ENCODE assay signal across 17 cellular contexts in the genomic region with DNA sequence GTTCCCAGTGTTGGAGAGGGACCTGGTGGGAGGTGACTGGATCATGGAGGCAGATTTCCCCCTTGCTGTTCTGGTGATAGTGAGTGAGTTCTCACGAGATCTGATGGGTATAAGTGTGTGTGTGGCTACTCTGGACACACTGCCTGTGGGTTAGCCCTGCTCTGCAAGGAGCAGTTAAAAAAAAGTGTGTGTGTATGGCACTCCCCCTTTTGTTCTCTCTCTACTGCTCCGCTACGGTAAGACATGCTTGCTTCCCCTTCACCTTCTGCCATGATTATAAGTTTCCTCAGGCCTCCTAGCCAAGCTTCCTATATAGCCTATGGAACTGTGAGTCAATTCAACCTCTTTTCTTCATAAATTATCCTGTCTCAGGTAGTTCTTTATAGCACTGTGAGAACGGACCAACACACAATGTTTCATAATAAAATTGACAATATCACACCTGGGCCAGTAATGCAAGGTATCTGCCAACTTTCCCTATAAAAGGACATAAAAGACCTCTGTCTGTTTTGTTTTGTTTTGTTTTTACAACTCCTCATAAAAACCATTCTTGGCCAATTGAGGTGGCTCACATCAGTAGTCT. TPM values are rescaled to one million over a fixed set of nuclear protein-coding genes. Genes with fewer than 3 reads are reported as not detected.
DNase-seq lines count a peak whose midpoint lies in the region; ATAC-seq and TF ChIP-seq lines count a peak whose summit lies in the region.
"Had no signal": no experiment of that assay in that cellular context is flagged by ENCODE, and none has a peak within 500 bp of the region (broad histone marks: within the 10 kb centered on the region; RNA-seq: fewer than 3 reads in every experiment).

No MANE protein-coding gene starts in this region.

- H4K20me1 ChIP-seq in MM.1S (ENCODE audit: insufficient read depth, low read length): no peaks in the 10 kb centered on the region
- H4K20me1 ChIP-seq: BLaER1 had no signal

- H3K27ac Mint-ChIP-seq in WTC11: peak overlapping the region; percentile 63; the same call in 1 of the 2 replicates

- WGBS in right lobe of liver (ENCODE audit: insufficient coverage, low coverage, low lambda C conversion rate, missing lambda C conversion rate): 80% methylated on average over 2 of the region's 4 CpGs
- WGBS in thyroid gland, 2 donors: 80 to 81% methylated on average over 4 of the region's 4 CpGs

- TF ChIP-seq CTCF in WTC11 (IDR thresholded peaks at IDR 0.05): no peak
- TF ChIP-seq CTCF in right lobe of liver (IDR thresholded peaks at IDR 0.05): no peak
- TF ChIP-seq CTCF in thyroid gland (IDR thresholded peaks at IDR 0.05): no peak
- TF ChIP-seq CTCF in MM.1S (IDR thresholded peaks at IDR 0.05; ENCODE audit: low read length): no peak

- H3K4me3 ChIP-seq in right lobe of liver: no peak overlapping the region
- no peak overlapping the region for H3K4me3 ChIP-seq in thyroid gland (replicated peaks in 1 of 3)
- no peak overlapping the region for H3K4me3 ChIP-seq in MM.1S (ENCODE audit: low read length)
- H3K4me3 ChIP-seq: BLaER1 had no signal

- H3K36me3 ChIP-seq in right lobe of liver (no peaks in the 10 kb centered on the region), thyroid gland (no peaks in the 10 kb centered on the region), MM.1S (replicated peaks; ENCODE audit: insufficient read depth, low read length) (no peaks in the 10 kb centered on the region)

- H3K9me3 Mint-ChIP-seq in WTC11: peaks cover 11% of the 10 kb centered on the region

- CTCF ChIA-PET in HEK293T (lab: Yijun Ruan, JAX) (interaction anchor here (1.0 to 1.6 kb wide), 3 partner anchors 21 to 29 kb away, joined by 3 to 4 read pairs (median 4); no protein-coding TSS in a partner anchor), WTC11 (lab: Charles Lee) (interaction anchor here (0.7 to 2.0 kb wide), 3 partner anchors 29 to 92 kb away, joined by 3 to 10 read pairs (median 5); a partner anchor contains a TSS)

- DNase-seq in HEK293T (ENCODE audit: extremely low spot score): no peak
- DNase-seq in WTC11 (ENCODE audit: low spot score): no peak
- no peak for DNase-seq in right lobe of liver
- no peak for DNase-seq in thyroid gland
- DNase-seq in MM.1S: no peak
- DNase-seq in EL: no peak
- DNase-seq: DMS153; MV-4-11; NCI-H1436 treated with DMSO at 0.1 percent for 48 hours; NCI-H2081 treated with DMSO at 0.1 percent for 48 hours; NCI-H226; NCI-H69; NK-92 treated with Interleukin-12 subunit alpha and Interleukin-12 subunit beta, amount 100 ng/mL, for 24 hours; OCI-M1 had no signal

- no peaks in the 10 kb centered on the region for H3K79me2 ChIP-seq in MM.1S (ENCODE audit: low read length)

- H3K27ac ChIP-seq in right lobe of liver (peak overlapping the region; percentile 18 to 60 (median 40)), thyroid gland (peak overlapping the region; percentile 33 to 52 (median 40)), MM.1S (ENCODE audit: low read length) (no peak overlapping the region)
- H3K27ac ChIP-seq: BLaER1 had no signal

- no peak overlapping the region for H3K4me3 Mint-ChIP-seq in WTC11

- H3K27me3 Mint-ChIP-seq in WTC11 (ENCODE audit: low read depth): no peaks in the 10 kb centered on the region; the same call in 1 of the 2 replicates

- no peak overlapping the region for H3K9ac ChIP-seq in MM.1S (ENCODE audit: low read length)
- H3K9ac ChIP-seq: BLaER1 had no signal

- no peak for TF ChIP-seq POLR2A in right lobe of liver (IDR thresholded peaks at IDR 0.05)
- no peak for TF ChIP-seq POLR2A in thyroid gland (IDR thresholded peaks at IDR 0.05)

- H3K4me1 ChIP-seq in right lobe of liver (no peaks in the 10 kb centered on the region), thyroid gland (peaks cover 14 to 25% of the 10 kb centered on the region in 2 donors), MM.1S (ENCODE audit: low read length) (no peaks in the 10 kb centered on the region)

- no peaks in the 10 kb centered on the region for H3K27me3 ChIP-seq in right lobe of liver
- no peaks in the 10 kb centered on the region for H3K27me3 ChIP-seq in thyroid gland
- no peaks in the 10 kb centered on the region for H3K27me3 ChIP-seq in MM.1S (replicated peaks; ENCODE audit: insufficient read depth, low read length)
- H3K27me3 ChIP-seq: BLaER1 had no signal

- no peaks in the 10 kb centered on the region for H3K9me2 ChIP-seq in MM.1S (replicated peaks; ENCODE audit: insufficient read depth, low read length)

- no peaks in the 10 kb centered on the region for H3K4me1 Mint-ChIP-seq in WTC11

- H3F3A ChIP-seq in MM.1S (ENCODE audit: insufficient read depth, low read length): no peaks in the 10 kb centered on the region

- no peak for ATAC-seq in WTC11
- peak in 1 of 4 donors; percentile 9 for ATAC-seq in right lobe of liver
- ATAC-seq in GM18861 (IDR thresholded peaks at IDR 0.05; ENCODE audit: unreplicated experiment): no peak
- ATAC-seq: SK-N-SH treated with all-trans-retinoic acid at 6 μM for 48 hours had no signal

- peaks cover 19% of the 10 kb centered on the region for H3K36me3 Mint-ChIP-seq in WTC11

- H3K9me3 ChIP-seq in right lobe of liver: no peaks in the 10 kb centered on the region
- H3K9me3 ChIP-seq in thyroid gland: no peaks in the 10 kb centered on the region
- no peaks in the 10 kb centered on the region for H3K9me3 ChIP-seq in MM.1S (replicated peaks; ENCODE audit: insufficient read depth, low read length)

- POLR2A ChIA-PET in HEK293T (lab: Yijun Ruan, JAX): interaction anchor here (1.3 to 3.0 kb wide), 2 partner anchors 16 to 21 kb away, joined by 3 to 10 read pairs; a partner anchor contains a TSS
- POLR2A ChIA-PET in WTC11 (lab: Charles Lee): no interaction called here

- intact Hi-C loops in right lobe of liver (cut with DNase I) (no loop called here), thyroid gland (cut with DNase I) (no loop called here)

- H3K4me2 ChIP-seq in MM.1S (ENCODE audit: low read depth, low read length): no peak overlapping the region
- H3K4me2 ChIP-seq: BLaER1 had no signal

- H2AFZ ChIP-seq in MM.1S (ENCODE audit: low read length): no peak overlapping the region

TF ChIP-seq in HEK293T, 16 proteins besides CTCF, POLR2A, EP300 and RAD21:
- TF ChIP-seq SUZ12 (IDR thresholded peaks at IDR 0.05): no peak
- no peak for TF ChIP-seq ELF4 (IDR thresholded peaks at IDR 0.05)
- TF ChIP-seq, protein P1, sequence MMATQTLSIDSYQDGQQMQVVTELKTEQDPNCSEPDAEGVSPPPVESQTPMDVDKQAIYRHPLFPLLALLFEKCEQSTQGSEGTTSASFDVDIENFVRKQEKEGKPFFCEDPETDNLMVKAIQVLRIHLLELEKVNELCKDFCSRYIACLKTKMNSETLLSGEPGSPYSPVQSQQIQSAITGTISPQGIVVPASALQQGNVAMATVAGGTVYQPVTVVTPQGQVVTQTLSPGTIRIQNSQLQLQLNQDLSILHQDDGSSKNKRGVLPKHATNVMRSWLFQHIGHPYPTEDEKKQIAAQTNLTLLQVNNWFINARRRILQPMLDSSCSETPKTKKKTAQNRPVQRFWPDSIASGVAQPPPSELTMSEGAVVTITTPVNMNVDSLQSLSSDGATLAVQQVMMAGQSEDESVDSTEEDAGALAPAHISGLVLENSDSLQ (IDR thresholded peaks at IDR 0.05): 0 out of 2 replicates have a peak, but pooled peaks have one; percentile 12
TF ChIP-seq in HEK293T: peak in this region for 1.

TF ChIP-seq in WTC11, 78 proteins besides CTCF, POLR2A, EP300 and RAD21:
- TF ChIP-seq, protein P2, sequence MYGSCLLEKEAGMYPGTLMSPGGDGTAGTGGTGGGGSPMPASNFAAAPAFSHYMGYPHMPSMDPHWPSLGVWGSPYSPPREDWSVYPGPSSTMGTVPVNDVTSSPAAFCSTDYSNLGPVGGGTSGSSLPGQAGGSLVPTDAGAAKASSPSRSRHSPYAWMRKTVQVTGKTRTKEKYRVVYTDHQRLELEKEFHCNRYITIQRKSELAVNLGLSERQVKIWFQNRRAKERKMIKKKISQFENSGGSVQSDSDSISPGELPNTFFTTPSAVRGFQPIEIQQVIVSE (CRISPR knock-in tag; IDR thresholded peaks at IDR 0.05; ENCODE audit: borderline replicate concordance): no peak
- TF ChIP-seq ZBTB21 (CRISPR knock-in tag; IDR thresholded peaks at IDR 0.05; ENCODE audit: borderline replicate concordance): no peak
- TF ChIP-seq, protein P3, sequence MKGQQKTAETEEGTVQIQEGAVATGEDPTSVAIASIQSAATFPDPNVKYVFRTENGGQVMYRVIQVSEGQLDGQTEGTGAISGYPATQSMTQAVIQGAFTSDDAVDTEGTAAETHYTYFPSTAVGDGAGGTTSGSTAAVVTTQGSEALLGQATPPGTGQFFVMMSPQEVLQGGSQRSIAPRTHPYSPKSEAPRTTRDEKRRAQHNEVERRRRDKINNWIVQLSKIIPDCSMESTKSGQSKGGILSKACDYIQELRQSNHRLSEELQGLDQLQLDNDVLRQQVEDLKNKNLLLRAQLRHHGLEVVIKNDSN (CRISPR knock-in tag; IDR thresholded peaks at IDR 0.05): no peak
- TF ChIP-seq, protein P4, sequence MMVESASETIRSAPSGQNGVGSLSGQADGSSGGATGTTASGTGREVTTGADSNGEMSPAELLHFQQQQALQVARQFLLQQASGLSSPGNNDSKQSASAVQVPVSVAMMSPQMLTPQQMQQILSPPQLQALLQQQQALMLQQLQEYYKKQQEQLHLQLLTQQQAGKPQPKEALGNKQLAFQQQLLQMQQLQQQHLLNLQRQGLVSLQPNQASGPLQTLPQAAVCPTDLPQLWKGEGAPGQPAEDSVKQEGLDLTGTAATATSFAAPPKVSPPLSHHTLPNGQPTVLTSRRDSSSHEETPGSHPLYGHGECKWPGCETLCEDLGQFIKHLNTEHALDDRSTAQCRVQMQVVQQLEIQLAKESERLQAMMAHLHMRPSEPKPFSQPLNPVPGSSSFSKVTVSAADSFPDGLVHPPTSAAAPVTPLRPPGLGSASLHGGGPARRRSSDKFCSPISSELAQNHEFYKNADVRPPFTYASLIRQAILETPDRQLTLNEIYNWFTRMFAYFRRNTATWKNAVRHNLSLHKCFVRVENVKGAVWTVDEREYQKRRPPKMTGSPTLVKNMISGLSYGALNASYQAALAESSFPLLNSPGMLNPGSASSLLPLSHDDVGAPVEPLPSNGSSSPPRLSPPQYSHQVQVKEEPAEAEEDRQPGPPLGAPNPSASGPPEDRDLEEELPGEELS (CRISPR knock-in tag; IDR thresholded peaks at IDR 0.05): no peak
- no peak for TF ChIP-seq ETV6 (CRISPR knock-in tag; IDR thresholded peaks at IDR 0.05)
- TF ChIP-seq JAZF1 (CRISPR knock-in tag; IDR thresholded peaks at IDR 0.05): no peak
- no peak for TF ChIP-seq ZNF121 (CRISPR knock-in tag; IDR thresholded peaks at IDR 0.05)

RNA-seq across cellular contexts. Expression of a gene that starts 20.2 kb away (rescaled TPM):
- 15.5 to 19.3 TPM (median 16.9 TPM) in 3 replicates for total RNA-seq in WTC11 (2021)
- 1 to 10 TPM; 3.5 to 6.6 (median 5.7) TPM for total RNA-seq in right lobe of liver
- 10 to 100 TPM in 3 of 4 donors, 1 to 10 TPM in 1; 8.5 to 19.2 (median 12.8) TPM for total RNA-seq in thyroid gland
